ENCODE assay signal across 23 cellular contexts in the genomic region with DNA sequence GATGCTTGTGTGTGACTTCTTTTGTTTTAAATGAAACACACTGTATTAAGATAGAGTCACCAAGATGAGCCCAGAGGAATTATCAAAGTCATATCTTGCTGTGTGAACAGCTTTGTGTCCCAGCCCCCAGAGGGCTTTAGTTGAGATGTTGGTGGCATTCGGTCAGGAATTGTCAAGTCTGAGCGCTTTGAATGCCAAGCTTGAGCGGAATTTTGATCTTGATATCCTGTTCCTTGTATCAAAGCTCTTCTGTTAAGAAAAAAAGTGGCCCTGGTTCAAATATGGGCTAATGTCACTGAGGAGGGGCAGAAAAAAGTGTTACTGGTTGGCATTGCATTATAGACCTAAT. TPM values are rescaled to one million over a fixed set of nuclear protein-coding genes. Genes with fewer than 3 reads are reported as not detected.
DNase-seq lines count a peak whose midpoint lies in the region; ATAC-seq and TF ChIP-seq lines count a peak whose summit lies in the region.
"Had no signal": no experiment of that assay in that cellular context is flagged by ENCODE, and none has a peak within 500 bp of the region (broad histone marks: within the 10 kb centered on the region; RNA-seq: fewer than 3 reads in every experiment).

No MANE protein-coding gene starts in this region.

- TF ChIP-seq CTCF in glutamatergic neuron (IDR thresholded peaks at IDR 0.05; ENCODE audit: partially characterized antibody, unreplicated experiment) (no peak), nephron (IDR thresholded peaks at IDR 0.05; ENCODE audit: unreplicated experiment in 3 of 3) (no peak)

- peak overlapping the region; percentile 87 for H3K27ac ChIP-seq in SJCRH30
- peak overlapping the region; percentile 85 for H3K27ac ChIP-seq in stomach smooth muscle (ENCODE audit: low read length)
- H3K27ac ChIP-seq: breast epithelium had no signal

- intact Hi-C loops in activated CD4-positive, alpha-beta T cell treated with anti-CD3 and anti-CD28 coated beads for 36 hours (cut with DNase I, micrococcal nuclease) = no loop called here

- H3K4me1 Mint-ChIP-seq in glutamatergic neuron (ENCODE audit: low read depth, unreplicated experiment) (peaks cover 24% of the 10 kb centered on the region), nephron (peaks cover 58% of the 10 kb centered on the region)
- H3K4me1 Mint-ChIP-seq in activated CD4-positive, alpha-beta T cell treated with anti-CD3 and anti-CD28 coated beads for 36 hours = no peaks in the 10 kb centered on the region
- H3K4me1 Mint-ChIP-seq: naive thymus-derived CD4-positive, alpha-beta T cell; stimulated activated effector memory CD8-positive, alpha-beta T cell treated with anti-CD3 and anti-CD28 coated beads, Interleukin-12 subunit alpha, Interleukin-12 subunit beta, amount 100 ng/mL, for 72 hours had no signal

- CTCF ChIA-PET in activated CD4-positive, alpha-beta T cell treated with anti-CD3 and anti-CD28 coated beads for 36 hours (lab: Charles Lee) = no interaction called here

- H3K27ac Mint-ChIP-seq in glutamatergic neuron (ENCODE audit: unreplicated experiment) = peak overlapping the region; percentile 93
- H3K27ac Mint-ChIP-seq in nephron = peak overlapping the region; percentile 90 to 94 (median 93)
- no peak overlapping the region for H3K27ac Mint-ChIP-seq in activated CD4-positive, alpha-beta T cell treated with anti-CD3 and anti-CD28 coated beads for 36 hours
- H3K27ac Mint-ChIP-seq: activated CD8-positive, alpha-beta T cell treated with anti-CD3 and anti-CD28 coated beads, Interleukin-2, amount 10 ng/mL, durations not matched to agents 7 days and 5 days; naive thymus-derived CD4-positive, alpha-beta T cell; stimulated activated effector memory CD8-positive, alpha-beta T cell treated with anti-CD3 and anti-CD28 coated beads, Interleukin-12 subunit alpha, Interleukin-12 subunit beta, amount 100 ng/mL, for 72 hours had no signal

- no peak for ATAC-seq in activated CD4-positive, alpha-beta T cell treated with anti-CD3 and anti-CD28 coated beads for 36 hours
- ATAC-seq: activated CD8-positive, alpha-beta T cell treated with anti-CD3 and anti-CD28 coated beads, Interleukin-2, amount 10 ng/mL, durations not matched to agents 7 days and 5 days; left lobe of liver; naive thymus-derived CD4-positive, alpha-beta T cell; sciatic nerve; stimulated activated effector memory CD8-positive, alpha-beta T cell treated with anti-CD3 and anti-CD28 coated beads, Interleukin-12 subunit alpha, Interleukin-12 subunit beta, amount 100 ng/mL, for 72 hours had no signal

- no peaks in the 10 kb centered on the region for H3K36me3 Mint-ChIP-seq in glutamatergic neuron (ENCODE audit: unreplicated experiment)
- H3K36me3 Mint-ChIP-seq in nephron (ENCODE audit: low read depth) = no peaks in the 10 kb centered on the region
- no peaks in the 10 kb centered on the region for H3K36me3 Mint-ChIP-seq in activated CD4-positive, alpha-beta T cell treated with anti-CD3 and anti-CD28 coated beads for 36 hours (ENCODE audit: low read depth)
- H3K36me3 Mint-ChIP-seq: naive thymus-derived CD4-positive, alpha-beta T cell; stimulated activated effector memory CD8-positive, alpha-beta T cell treated with anti-CD3 and anti-CD28 coated beads, Interleukin-12 subunit alpha, Interleukin-12 subunit beta, amount 100 ng/mL, for 72 hours had no signal

- H3K27me3 ChIP-seq in SJCRH30 (no peaks in the 10 kb centered on the region), stomach smooth muscle (ENCODE audit: control insufficient read depth in 1 of 2, insufficient read depth in 2 of 2, low read length in 2 of 2) (no peaks in the 10 kb centered on the region)
- H3K27me3 ChIP-seq: breast epithelium had no signal

- H3K9me3 ChIP-seq in SJCRH30 (replicated peaks) (no peaks in the 10 kb centered on the region), stomach smooth muscle (ENCODE audit: control insufficient read depth in 2 of 2, low read length in 2 of 2) (no peaks in the 10 kb centered on the region)
- H3K9me3 ChIP-seq: breast epithelium had no signal

- peaks cover 3% of the 10 kb centered on the region for H3K9me3 Mint-ChIP-seq in glutamatergic neuron (ENCODE audit: unreplicated experiment)
- no peaks in the 10 kb centered on the region for H3K9me3 Mint-ChIP-seq in nephron
- no peaks in the 10 kb centered on the region for H3K9me3 Mint-ChIP-seq in activated CD4-positive, alpha-beta T cell treated with anti-CD3 and anti-CD28 coated beads for 36 hours (ENCODE audit: low read depth)
- H3K9me3 Mint-ChIP-seq: stimulated activated effector memory CD8-positive, alpha-beta T cell treated with anti-CD3 and anti-CD28 coated beads, Interleukin-12 subunit alpha, Interleukin-12 subunit beta, amount 100 ng/mL, for 72 hours had no signal

- H3K36me3 ChIP-seq in SJCRH30 (no peaks in the 10 kb centered on the region), stomach smooth muscle (ENCODE audit: control insufficient read depth in 2 of 2, insufficient read depth in 2 of 2, low read length in 2 of 2) (no peaks in the 10 kb centered on the region)
- H3K36me3 ChIP-seq: breast epithelium had no signal

- no peak overlapping the region for H3K4me3 ChIP-seq in SJCRH30
- no peak overlapping the region for H3K4me3 ChIP-seq in stomach smooth muscle (ENCODE audit: low read length in 2 of 2)
- H3K4me3 ChIP-seq: breast epithelium had no signal

- peak overlapping the region; percentile 25 for H3K4me3 Mint-ChIP-seq in glutamatergic neuron (ENCODE audit: unreplicated experiment)
- peak overlapping the region in 1 of 3 experiments; percentile 65 for H3K4me3 Mint-ChIP-seq in nephron
- no peak overlapping the region for H3K4me3 Mint-ChIP-seq in activated CD4-positive, alpha-beta T cell treated with anti-CD3 and anti-CD28 coated beads for 36 hours
- H3K4me3 Mint-ChIP-seq: activated CD8-positive, alpha-beta T cell treated with anti-CD3 and anti-CD28 coated beads, Interleukin-2, amount 10 ng/mL, durations not matched to agents 7 days and 5 days; naive thymus-derived CD4-positive, alpha-beta T cell; stimulated activated effector memory CD8-positive, alpha-beta T cell treated with anti-CD3 and anti-CD28 coated beads, Interleukin-12 subunit alpha, Interleukin-12 subunit beta, amount 100 ng/mL, for 72 hours had no signal

- POLR2A ChIA-PET in activated CD4-positive, alpha-beta T cell treated with anti-CD3 and anti-CD28 coated beads for 36 hours (lab: Charles Lee) = no interaction called here

- peaks cover 6% of the 10 kb centered on the region for H3K27me3 Mint-ChIP-seq in glutamatergic neuron (ENCODE audit: unreplicated experiment)
- no peaks in the 10 kb centered on the region for H3K27me3 Mint-ChIP-seq in nephron (ENCODE audit: low read depth)
- peaks cover 17% of the 10 kb centered on the region for H3K27me3 Mint-ChIP-seq in activated CD4-positive, alpha-beta T cell treated with anti-CD3 and anti-CD28 coated beads for 36 hours

- H3K4me1 ChIP-seq in SJCRH30 (peaks cover 54% of the 10 kb centered on the region), stomach smooth muscle (ENCODE audit: control insufficient read depth, insufficient read depth, low read length) (peaks cover 23% of the 10 kb centered on the region)
- H3K4me1 ChIP-seq: breast epithelium had no signal

- H3K9ac ChIP-seq in stomach smooth muscle (ENCODE audit: low read length in 2 of 2) = no peak overlapping the region

- DNase-seq in SJCRH30 = no peak
- DNase-seq in glutamatergic neuron = no peak
- no peak for DNase-seq in DMS114 treated with DMSO at 0.1 percent for 48 hours (lab: John Stamatoyannopoulos, UW; ENCODE audit: unreplicated experiment)
- DNase-seq in NCI-H2029 treated with DMSO at 0.1 percent for 48 hours (lab: John Stamatoyannopoulos, UW) = no peak
- DNase-seq in activated CD4-positive, alpha-beta T cell treated with anti-CD3 and anti-CD28 coated beads for 36 hours = no peak
- DNase-seq in HuH-7.5 (ENCODE audit: low spot score) = no peak
- DNase-seq: activated CD8-positive, alpha-beta T cell treated with anti-CD3 and anti-CD28 coated beads, Interleukin-2, amount 10 ng/mL, durations not matched to agents 7 days and 5 days; activated gamma-delta T cell; C1 segment of cervical spinal cord; head of caudate nucleus; naive thymus-derived CD4-positive, alpha-beta T cell; NCI-H1092; NCI-H2029; NCI-H345; SHP77; stimulated activated CD4-positive, alpha-beta T cell treated with anti-CD3 and anti-CD28 coated beads, Interleukin-2, amount 100 ng/mL, for 24 hours; SW 1271 had no signal

RNA-seq across cellular contexts. Expression of a gene that starts 42.3 kb away (rescaled TPM):
- total RNA-seq in SJCRH30 (2014; rRNA removed; shearing (Covaris generic)) = 137 and 144 TPM in 2 replicates
- total RNA-seq in glutamatergic neuron (ENCODE audit: unreplicated experiment) = 262 TPM
- total RNA-seq in activated CD4-positive, alpha-beta T cell treated with anti-CD3 and anti-CD28 coated beads for 36 hours = not detected
- total RNA-seq: activated CD8-positive, alpha-beta T cell treated with anti-CD3 and anti-CD28 coated beads, Interleukin-2, amount 10 ng/mL, durations not matched to agents 7 days and 5 days; naive thymus-derived CD4-positive, alpha-beta T cell had no signal

Comparison
In these comparisons a context has a peak if more than half of its experiments do, and no peak if none do; other contexts are left out.
1. RNA of a gene that starts 42.3 kb away (total RNA-seq): 262 TPM in glutamatergic neuron (single experiment) and 137 to 144 TPM in SJCRH30; not detected in activated CD4-positive, alpha-beta T cell treated with anti-CD3 and anti-CD28 coated beads for 36 hours; every median in the first group is over 100 times any median in the second.